ENCODE assay signal across 25 cellular contexts in genomic region chr4:76979236-76979635, GRCh38.
"Had no signal": no experiment of that assay in that cellular context is flagged by ENCODE, and none has a peak within 500 bp of the region (broad histone marks: within the 10 kb centered on the region; RNA-seq: fewer than 3 reads in every experiment).

No MANE protein-coding gene starts in this region.

- H3K27me3 Mint-ChIP-seq: activated CD8-positive, alpha-beta T cell treated with anti-CD3 and anti-CD28 coated beads for 36 hours; activated naive CD8-positive, alpha-beta T cell treated with anti-CD3 and anti-CD28 coated beads, Interleukin-2, amount 50 U/mL, for 24 hours; activated T-helper 17 cell treated with anti-CD3 and anti-CD28 coated beads, Interleukin-2, amount 50 U/mL, for 72 hours; stimulated activated memory B cell treated with anti-CD40 and anti-IgM and Interleukin-4, amounts not matched to agents 10 μg/mL and 1 μg/mL and 100 μg/mL, for 72 hours had no signal

- H3K9me3 Mint-ChIP-seq: activated CD8-positive, alpha-beta T cell treated with anti-CD3 and anti-CD28 coated beads for 36 hours; activated T-helper 17 cell treated with anti-CD3 and anti-CD28 coated beads, Interleukin-2, amount 50 U/mL, for 72 hours; natural killer cell; stimulated activated memory B cell treated with anti-CD40 and anti-IgM and Interleukin-4, amounts not matched to agents 10 μg/mL and 1 μg/mL and 100 μg/mL, for 72 hours had no signal

- H3K27me3 ChIP-seq: breast epithelium, gastrocnemius medialis, heart right ventricle, neutrophil, sigmoid colon, spleen had no signal

- H3K27ac Mint-ChIP-seq: activated CD8-positive, alpha-beta T cell treated with anti-CD3 and anti-CD28 coated beads for 36 hours; activated naive CD8-positive, alpha-beta T cell treated with anti-CD3 and anti-CD28 coated beads, Interleukin-2, amount 50 U/mL, for 24 hours; activated T-helper 17 cell treated with anti-CD3 and anti-CD28 coated beads, Interleukin-2, amount 50 U/mL, for 72 hours; natural killer cell; stimulated activated memory B cell treated with anti-CD40 and anti-IgM and Interleukin-4, amounts not matched to agents 10 μg/mL and 1 μg/mL and 100 μg/mL, for 72 hours had no signal

- H3K9me3 ChIP-seq: breast epithelium, gastrocnemius medialis, heart right ventricle, neutrophil, sigmoid colon, spleen had no signal

- H3K27ac ChIP-seq: gastrocnemius medialis, neutrophil, sigmoid colon, spleen had no signal

- ATAC-seq: activated CD8-positive, alpha-beta T cell treated with anti-CD3 and anti-CD28 coated beads for 36 hours; activated naive CD8-positive, alpha-beta T cell treated with anti-CD3 and anti-CD28 coated beads, Interleukin-2, amount 50 U/mL, for 24 hours; activated T-helper 17 cell treated with anti-CD3 and anti-CD28 coated beads, Interleukin-2, amount 50 U/mL, for 72 hours; gastrocnemius medialis; heart right ventricle; left ventricle myocardium superior; natural killer cell; stimulated activated memory B cell treated with anti-CD40 and anti-IgM and Interleukin-4, amounts not matched to agents 10 μg/mL and 1 μg/mL and 100 μg/mL, for 72 hours had no signal

- H3K36me3 Mint-ChIP-seq: natural killer cell had no signal

- FAIRE-seq: endometrium had no signal

- H3K4me1 ChIP-seq: breast epithelium had no signal

- H3K4me3 Mint-ChIP-seq: activated CD8-positive, alpha-beta T cell treated with anti-CD3 and anti-CD28 coated beads for 36 hours; activated naive CD8-positive, alpha-beta T cell treated with anti-CD3 and anti-CD28 coated beads, Interleukin-2, amount 50 U/mL, for 24 hours; activated T-helper 17 cell treated with anti-CD3 and anti-CD28 coated beads, Interleukin-2, amount 50 U/mL, for 72 hours; stimulated activated memory B cell treated with anti-CD40 and anti-IgM and Interleukin-4, amounts not matched to agents 10 μg/mL and 1 μg/mL and 100 μg/mL, for 72 hours had no signal

- H3K36me3 ChIP-seq: breast epithelium, gastrocnemius medialis, heart right ventricle, neutrophil, sigmoid colon, spleen had no signal

- H3K4me3 ChIP-seq: breast epithelium, gastrocnemius medialis, heart right ventricle, sigmoid colon, spleen had no signal

- DNase-seq: activated CD4-positive, alpha-beta T cell treated with anti-CD3 and anti-CD28 coated beads for 48 hours; activated CD4-positive, CD25-positive, alpha-beta regulatory T cell; activated CD8-positive, alpha-beta T cell treated with anti-CD3 and anti-CD28 coated beads for 36 hours; activated naive CD4-positive, alpha-beta T cell treated with Interleukin-2 at 50 U/mL for 16 hours; activated naive CD8-positive, alpha-beta T cell treated with anti-CD3 and anti-CD28 coated beads, Interleukin-2, amount 50 U/mL, for 24 hours; activated T-cell treated with anti-CD3 and anti-CD28 coated beads, Interleukin-2, amount 50 U/mL, for 1 hour; aorta; cortex of kidney; erythroblast; gastrocnemius medialis; heart right ventricle; kidney glomerular epithelial cell; left ventricle myocardium superior; natural killer cell; posterior cingulate gyrus; sigmoid colon; spleen; stimulated activated CD4-positive, alpha-beta T cell treated with anti-CD3 and anti-CD28 coated beads, Interleukin-4, amount 100 ng/mL, for 4 hours; T-helper 1 cell; T1000 had no signal
